ENCODE assay signal across 8 cellular contexts in genomic region chr1:201503397-201504176, GRCh38. TPM values are rescaled to one million over a fixed set of nuclear protein-coding genes. Genes with fewer than 3 reads are reported as not detected.
DNase-seq lines count a peak whose midpoint lies in the region; ATAC-seq and TF ChIP-seq lines count a peak whose summit lies in the region.

No MANE protein-coding gene starts in this region.

- ATAC-seq in body of pancreas (peak; percentile 36), GM21390 (IDR thresholded peaks at IDR 0.05; ENCODE audit: unreplicated experiment) (no peak)

- peak; percentile 95 to 97 for TF ChIP-seq EP300 in tibial nerve (IDR thresholded peaks at IDR 0.05)

- DNase-seq in NCI-H1417 (lab: John Stamatoyannopoulos, UW), result peak in 2 of 3 experiments; percentile 38 to 65
- no peak for DNase-seq in NCI-H1417 treated with DMSO at 0.1 percent for 48 hours (lab: John Stamatoyannopoulos, UW)
- DNase-seq in body of pancreas, result peak; percentile 47 to 70 (median 57)
- no peak for DNase-seq in tibial nerve (ENCODE audit: low spot score in 2 of 2)
- no peak for DNase-seq in middle frontal gyrus (ENCODE audit: extremely low spot score, low spot score)
- DNase-seq in KBM-7, result no peak

- no peak for TF ChIP-seq CTCF in body of pancreas (IDR thresholded peaks at IDR 0.05)
- no peak for TF ChIP-seq CTCF in tibial nerve (IDR thresholded peaks at IDR 0.05)

- intact Hi-C loops in body of pancreas (cut with DNase I), result no loop called here

- H3K4me3 ChIP-seq in body of pancreas (no peak overlapping the region), tibial nerve (peak overlapping the region; percentile 4 to 87 (median 64))

- WGBS in body of pancreas, 2 donors, result 21 to 36% methylated on average over 13 of the region's 13 CpGs
- WGBS in tibial nerve, 2 donors, result 17 to 20% methylated on average over 13 of the region's 13 CpGs

- no peaks in the 10 kb centered on the region for H3K27me3 ChIP-seq in body of pancreas
- H3K27me3 ChIP-seq in layer of hippocampus (ENCODE audit: control insufficient read depth, insufficient read depth, low read length), result no peaks in the 10 kb centered on the region
- no peaks in the 10 kb centered on the region for H3K27me3 ChIP-seq in tibial nerve

- H3K4me1 ChIP-seq in body of pancreas (peaks cover 79% of the 10 kb centered on the region), tibial nerve (peaks cover 3 to 90% (median 60%) of the 10 kb centered on the region in 4 donors)

- H3K9me3 ChIP-seq in body of pancreas (no peaks in the 10 kb centered on the region), tibial nerve (no peaks in the 10 kb centered on the region)

- H3K27ac ChIP-seq in body of pancreas (peak overlapping the region; percentile 54 to 90 (median 72)), layer of hippocampus (ENCODE audit: low read depth, low read length) (peak overlapping the region; percentile 98), tibial nerve (peak overlapping the region; percentile 88 to 98 (median 92))

- H3K36me3 ChIP-seq in body of pancreas (replicated peaks in 1 of 2; ENCODE audit: insufficient read depth in 1 of 2, low read depth in 2 of 2) (no peaks in the 10 kb centered on the region), tibial nerve (no peaks in the 10 kb centered on the region)

- TF ChIP-seq POLR2A in body of pancreas (IDR thresholded peaks at IDR 0.05) (peak in 2 of 3 donors; percentile 25 to 41), tibial nerve (IDR thresholded peaks at IDR 0.05) (peak; percentile 23 to 69)

- in situ Hi-C loops in KBM-7 (cut with MboI; ENCODE audit: low pct_unique_long_range_greater_than_20kb, low sequenced_read_pairs), result no loop called here

RNA-seq across cellular contexts. Expression of gene CSRP1, which starts 3.3 kb away (rescaled TPM):
- total RNA-seq in body of pancreas (100 to 1,000 TPM; 127 to 245 TPM), tibial nerve (1,000 to 10,000 TPM in 3 of 4 donors, 100 to 1,000 TPM in 1; 548 to 1,751 (median 1,444) TPM)

RNA-seq across cellular contexts. Expression of gene PHLDA3, which starts 34.6 kb away (rescaled TPM):
- total RNA-seq in body of pancreas (10 to 100 TPM; 25.2 to 48.8 TPM), tibial nerve (100 to 1,000 TPM; 243 to 301 (median 271) TPM)

RNA-seq across cellular contexts. Expression of gene NAV1, which starts 35.3 kb away (rescaled TPM):
- total RNA-seq in body of pancreas, result 10 to 100 TPM; 11.5 to 13.7 TPM
- 10 to 100 TPM; 22.9 to 49.2 (median 34.2) TPM for total RNA-seq in tibial nerve

Comparison
In these comparisons a context has a peak if more than half of its experiments do, and no peak if none do; other contexts are left out.
1. DNase-seq: peak in NCI-H1417 (2 of 3) and body of pancreas (4 of 4); none in NCI-H1417 treated with DMSO at 0.1 percent for 48 hours (single experiment), tibial nerve (0 of 2), middle frontal gyrus (single experiment) and KBM-7 (single experiment).
2. H3K4me3 ChIP-seq: peak in tibial nerve (4 of 4); none in body of pancreas (0 of 2).
3. RNA of gene PHLDA3, which starts 34.6 kb away (total RNA-seq): 243 to 301 TPM in tibial nerve; 25.2 to 48.8 TPM in body of pancreas; every median in the first group is over 4 times any median in the second.
4. Peak in every context shown above with its lines, with median percentiles within 50 percentile points of each other: H3K27ac ChIP-seq.